7 cellular contexts compared by ENCODE assay signal in genomic region chr1:195847957-195848875, GRCh38.
A peak's percentile ranks its signal among the peaks of the same experiment; 100 is the strongest.
DNase-seq lines count a peak whose midpoint lies in the region; ATAC-seq and TF ChIP-seq lines count a peak whose summit lies in the region.
"Not testable (repeated sequence)": the region's sequence is repeated elsewhere in the genome, so short reads cannot be mapped to it uniquely, and the experiment has no call there.

No MANE protein-coding gene starts in this region.

- intact Hi-C loops in Right ventricle myocardium inferior (cut with DNase I) = not testable (repeated sequence)

- H3K27me3 ChIP-seq in HUES64 (ENCODE audit: insufficient read depth, low read length); ectodermal cell (ENCODE audit: control insufficient read depth, insufficient read depth, low read length, poor library complexity, severe bottlenecking); iPS-15b (ENCODE audit: control insufficient read depth, insufficient read depth, low read length); mesendoderm (ENCODE audit: insufficient read depth, low read length, poor library complexity); neural progenitor cell: not testable (repeated sequence)

- H3F3A ChIP-seq in neural progenitor cell (ENCODE audit: low read depth) = not testable (repeated sequence)

- H3K4me3 Mint-ChIP-seq in neural progenitor cell = not testable (repeated sequence)

- peak overlapping the region; percentile 51 for H3K18ac ChIP-seq in mesendoderm (ENCODE audit: low read length)

- TF ChIP-seq CTCF in neural progenitor cell (IDR thresholded peaks at IDR 0.05) = not testable (repeated sequence)

- not testable (repeated sequence) for ATAC-seq in Right ventricle myocardium inferior

- H3K9me3 ChIP-seq in ES-I3 (ENCODE audit: control insufficient read depth, insufficient read depth, low read length); HUES64 (ENCODE audit: insufficient read depth, low read depth, low read length); ectodermal cell (ENCODE audit: control insufficient read depth, low read length); iPS-15b (ENCODE audit: control insufficient read depth, insufficient read depth, low read length); neural progenitor cell (ENCODE audit: low read depth): not testable (repeated sequence)

- H3K27ac Mint-ChIP-seq in neural progenitor cell = not testable (repeated sequence)

- H3K23ac ChIP-seq in mesendoderm (ENCODE audit: low read length) = not testable (repeated sequence)

- peak overlapping the region; percentile 37 for H3K4ac ChIP-seq in mesendoderm (ENCODE audit: low read depth, low read length)

- H4K8ac ChIP-seq in mesendoderm (ENCODE audit: low read depth, low read length) = peak overlapping the region; percentile 78

- H2BK15ac ChIP-seq in mesendoderm (replicated peaks; ENCODE audit: low read depth) = not testable (repeated sequence)

- DNase-seq in Right ventricle myocardium inferior (ENCODE audit: missing footprints) = peak; percentile 20
- DNase-seq in mesendoderm = peak; percentile 91
- peak; percentile 31 for DNase-seq in neural progenitor cell (ENCODE audit: low spot score)

- peak overlapping the region; percentile 95 for H2BK120ac ChIP-seq in mesendoderm (ENCODE audit: low read depth, low read length)

- not testable (repeated sequence) for H3K36me3 Mint-ChIP-seq in neural progenitor cell

- H3K27ac ChIP-seq in HUES64 (ENCODE audit: low read depth, low read length) = peak overlapping the region; percentile 97
- H3K27ac ChIP-seq in ectodermal cell (ENCODE audit: insufficient read depth, low read depth, low read length, poor library complexity, severe bottlenecking) = peak overlapping the region; percentile 36
- peak overlapping the region; percentile 89 for H3K27ac ChIP-seq in mesendoderm (ENCODE audit: low read depth, low read length)
- not testable (repeated sequence) for H3K27ac ChIP-seq in neural progenitor cell

- H3K36me3 ChIP-seq in ES-I3 (ENCODE audit: insufficient read depth, low read length); HUES64 (ENCODE audit: insufficient read depth, low read length); ectodermal cell (ENCODE audit: control insufficient read depth, insufficient read depth, low read length); iPS-15b (ENCODE audit: control insufficient read depth, insufficient read depth, low read length); mesendoderm (ENCODE audit: control insufficient read depth, insufficient read depth, low read length); neural progenitor cell: not testable (repeated sequence)

- H3K4me1 ChIP-seq in ES-I3 (ENCODE audit: insufficient read depth, low read length) (peaks cover 47% of the 10 kb centered on the region), HUES64 (ENCODE audit: insufficient read depth, low read length) (peaks cover 69% of the 10 kb centered on the region), iPS-15b (ENCODE audit: control insufficient read depth, insufficient read depth, low read length) (peaks cover 42% of the 10 kb centered on the region)
- H3K4me1 ChIP-seq in ectodermal cell (ENCODE audit: control insufficient read depth, insufficient read depth, low read length); mesendoderm (ENCODE audit: control insufficient read depth, low read depth, low read length); neural progenitor cell: not testable (repeated sequence)

- H3K4me3 ChIP-seq in HUES64 (ENCODE audit: low read length) = peak overlapping the region; percentile 63
- H3K4me3 ChIP-seq in ectodermal cell (ENCODE audit: insufficient read depth, low read depth, low read length) = not testable (repeated sequence)
- peak overlapping the region; percentile 64 for H3K4me3 ChIP-seq in iPS-15b (ENCODE audit: low read depth, low read length)
- peak overlapping the region; percentile 37 for H3K4me3 ChIP-seq in mesendoderm (ENCODE audit: low read length)
- peak overlapping the region; percentile 18 for H3K4me3 ChIP-seq in neural progenitor cell

- H3K4me2 ChIP-seq in mesendoderm (ENCODE audit: low read length) = peak overlapping the region; percentile 19
- H3K4me2 ChIP-seq in neural progenitor cell = peak overlapping the region; percentile 62

- H3K79me2 ChIP-seq in mesendoderm (ENCODE audit: control insufficient read depth, insufficient read depth, low read length); neural progenitor cell (ENCODE audit: low read depth): not testable (repeated sequence)

- not testable (repeated sequence) for H4K20me1 ChIP-seq in neural progenitor cell (ENCODE audit: low read depth)

- H3K9ac ChIP-seq in ES-I3 (ENCODE audit: low read depth, low read length) (peak overlapping the region; percentile 91), HUES64 (ENCODE audit: low read depth, low read length) (peak overlapping the region; percentile 93), iPS-15b (ENCODE audit: low read depth, low read length) (peak overlapping the region; percentile 96), mesendoderm (ENCODE audit: low read length) (peak overlapping the region; percentile 85)
- not testable (repeated sequence) for H3K9ac ChIP-seq in neural progenitor cell

- H3K4me1 Mint-ChIP-seq in neural progenitor cell = not testable (repeated sequence)

- WGBS in HUES64 = 12% methylated on average over 19 of the region's 19 CpGs
- 28 to 29% methylated on average over 19 of the region's 19 CpGs for WGBS in ectodermal cell, 2 experiments
- 100% methylated on average over 1 of the region's 19 CpGs for WGBS in mesendoderm (ENCODE audit: extremely low coverage, insufficient coverage, low lambda C conversion rate)

- not testable (repeated sequence) for H4K5ac ChIP-seq in mesendoderm (ENCODE audit: low read length)

- H3K56ac ChIP-seq in mesendoderm (ENCODE audit: low read length) = peak overlapping the region; percentile 88

- H2BK5ac ChIP-seq in mesendoderm (ENCODE audit: low read length) = peak overlapping the region; percentile 78

- not testable (repeated sequence) for H2AK5ac ChIP-seq in mesendoderm (ENCODE audit: low read length)

- H2AFZ ChIP-seq in neural progenitor cell (replicated peaks) = peak overlapping the region; percentile 86

- H3K27me3 Mint-ChIP-seq in neural progenitor cell (ENCODE audit: insufficient read depth, low read depth) = not testable (repeated sequence)

- H3K79me1 ChIP-seq in mesendoderm (ENCODE audit: low read length) = not testable (repeated sequence)

- H3K9me3 Mint-ChIP-seq in neural progenitor cell = not testable (repeated sequence)

Comparison
In these comparisons a context has a peak if more than half of its experiments do, and no peak if none do; other contexts are left out.
1. DNase-seq: peak in every context shown above with its lines; median percentile 91 in mesendoderm; 31 in neural progenitor cell; 20 in Right ventricle myocardium inferior.